In genomic region chr15:54722342-54722986, GRCh38 we compare ENCODE assay signal across 21 cellular contexts.
"Had no signal": no experiment of that assay in that cellular context is flagged by ENCODE, and none has a peak within 500 bp of the region (broad histone marks: within the 10 kb centered on the region; RNA-seq: fewer than 3 reads in every experiment).

No MANE protein-coding gene starts in this region.

- H3K4me2 ChIP-seq: PC-9 had no signal

- H3K4me3 ChIP-seq: cardiac muscle cell, K562, PC-9, SJSA1 had no signal

- DNase-seq: activated CD4-positive, alpha-beta T cell treated with anti-CD3 and anti-CD28 coated beads for 36 hours; activated CD8-positive, alpha-beta memory T cell treated with anti-CD3 and anti-CD28 coated beads, Interleukin-2, amount 50 U/mL, for 4 hours; activated CD8-positive, alpha-beta T cell treated with anti-CD3 and anti-CD28 coated beads for 36 hours; activated gamma-delta T cell treated with Interleukin-2 at 50 U/mL for 16 hours; activated naive CD4-positive, alpha-beta T cell treated with anti-CD3 and anti-CD28 coated beads, Interleukin-2, amount 10 ng/mL, durations not matched to agents 7 days and 5 days; activated naive CD8-positive, alpha-beta T cell treated with anti-CD3 and anti-CD28 coated beads for 36 hours; activated T-cell treated with anti-CD3 and anti-CD28 coated beads, Interleukin-2, amount 50 U/mL, for 72 hours; brain microvascular endothelial cell; NCI-H1048; NCI-H1417; NCI-H1930; NCI-H2171; NCI-H2227 treated with DMSO at 0.1 percent for 48 hours; NCI-H526 treated with DMSO at 0.1 percent for 48 hours; NCI-H82; NK-92 treated with Interleukin-12 subunit alpha and Interleukin-12 subunit beta, amount 100 ng/mL, for 24 hours; PC-9; WERI-Rb-1 had no signal

- H3K27ac ChIP-seq: brain microvascular endothelial cell, cardiac muscle cell, PC-9, SJSA1, WERI-Rb-1 had no signal

- H3K36me3 ChIP-seq: brain microvascular endothelial cell, cardiac muscle cell, SJSA1, WERI-Rb-1 had no signal

- H3K27me3 ChIP-seq: brain microvascular endothelial cell, cardiac muscle cell, SJSA1 had no signal

- H3K4me1 ChIP-seq: SJSA1 had no signal

- H2AFZ ChIP-seq: PC-9 had no signal
